8 cellular contexts compared by ENCODE assay signal in genomic region chr9:76576344-76576743, GRCh38.
A peak's percentile ranks its signal among the peaks of the same experiment; 100 is the strongest.
DNase-seq lines count a peak whose midpoint lies in the region; ATAC-seq, FAIRE-seq and TF ChIP-seq lines count a peak whose summit lies in the region.

No MANE protein-coding gene starts in this region.

- peaks cover 26 to 33% of the 10 kb centered on the region in 2 donors for H3K27me3 Mint-ChIP-seq in T-cell
- H3K27me3 Mint-ChIP-seq in H9 (ENCODE audit: low read depth) = peaks cover 1% of the 10 kb centered on the region; the same call in 1 of the 2 replicates

- H2BK120ac ChIP-seq in H9 (ENCODE audit: low read depth, low read length, poor library complexity, severe bottlenecking) = no peak overlapping the region

- H3K4me3 Mint-ChIP-seq in T-cell = no peak overlapping the region
- H3K4me3 Mint-ChIP-seq in H9 = no peak overlapping the region

- no peak; a peak in 1 of 4 replicates for TF ChIP-seq EP300 in GM12878 (IDR thresholded peaks at IDR 0.05; ENCODE audit: borderline replicate concordance in 1 of 2, control insufficient read depth in 1 of 2, low read depth in 2 of 2, low read length in 2 of 2)

- H3K9ac ChIP-seq in GM12878 (ENCODE audit: control insufficient read depth, insufficient read depth, low read length) (no peak overlapping the region), H9 (ENCODE audit: extremely low read depth, insufficient read length, low read length) (no peak overlapping the region)

- no peak overlapping the region for H4K5ac ChIP-seq in H9 (ENCODE audit: insufficient read length, low read depth, low read length)

- H4K91ac ChIP-seq in H9 (ENCODE audit: insufficient read length, low read depth, low read length) = no peak overlapping the region

- H3K9me3 Mint-ChIP-seq in T-cell = no peaks in the 10 kb centered on the region
- no peaks in the 10 kb centered on the region; a peak in 1 of 5 replicates for H3K9me3 Mint-ChIP-seq in H9

- H3K27me3 ChIP-seq in right atrium auricular region = no peaks in the 10 kb centered on the region
- no peaks in the 10 kb centered on the region; a peak in 1 of 4 replicates for H3K27me3 ChIP-seq in GM12878 (replicated peaks in 1 of 2; ENCODE audit: control insufficient read depth in 2 of 2, insufficient read depth in 2 of 2, low read length in 1 of 2)
- no peaks in the 10 kb centered on the region for H3K27me3 ChIP-seq in H9 (ENCODE audit: insufficient read depth, low read length)

- H3K27ac Mint-ChIP-seq in T-cell (peak overlapping the region; percentile 0 to 48), H9 (no peak overlapping the region)

- H2BK5ac ChIP-seq in H9 (ENCODE audit: insufficient read length, low read length) = no peak overlapping the region

- H2AFZ ChIP-seq in GM12878 (ENCODE audit: control insufficient read depth, low read depth, low read length) (peak overlapping the region; percentile 40), H9 (ENCODE audit: low read length) (no peak overlapping the region)

- H2BK12ac ChIP-seq in H9 (ENCODE audit: insufficient read length, low read depth, low read length) = no peak overlapping the region

- H3K4ac ChIP-seq in H9 (ENCODE audit: low read depth, low read length) = no peak overlapping the region

- peak overlapping the region; percentile 53; the same call in 1 of the 2 replicates for H3K4me2 ChIP-seq in GM12878 (ENCODE audit: control insufficient read depth, insufficient read depth)
- no peak overlapping the region for H3K4me2 ChIP-seq in H9 (ENCODE audit: insufficient read depth, insufficient read length, low read length)

- ATAC-seq in Right ventricle myocardium superior (ENCODE audit: poor library complexity) (peak; percentile 52), HG03066 (IDR thresholded peaks at IDR 0.05; ENCODE audit: low read depth, unreplicated experiment) (peak; percentile 70), T-cell (replicated peaks in 1 of 4) (peak; percentile 63 to 83 (median 70)), GM12878 (peak; percentile 72), sciatic nerve (peak; percentile 50)

- H3K4me1 ChIP-seq in right atrium auricular region (peaks cover 0 to 5% of the 10 kb centered on the region in 2 donors), GM12878 (ENCODE audit: control insufficient read depth, insufficient read depth, low read length) (peaks cover 18% of the 10 kb centered on the region), H9 (ENCODE audit: insufficient read depth, low read length) (no peaks in the 10 kb centered on the region)

- 7% methylated on average over 5 of the region's 5 CpGs for WGBS in GM12878 (ENCODE audit: insufficient coverage, insufficient replicate concordance, low lambda C conversion rate, missing lambda C conversion rate)
- WGBS in H9 (ENCODE audit: extremely low coverage, insufficient read length, low lambda C conversion rate) = no CpG with 5 or more reads among the region's 5 CpGs

- no peak overlapping the region for H4K8ac ChIP-seq in H9 (replicated peaks; ENCODE audit: insufficient read length, low read depth, low read length)

- TF ChIP-seq POLR2A in GM12878 (IDR thresholded peaks at IDR 0.05; ENCODE audit: low read depth, low read length) = no peak

- in situ Hi-C loops in GM12878 (cut with MboI) = no loop called here

- H3K36me3 Mint-ChIP-seq in T-cell (no peaks in the 10 kb centered on the region), H9 (ENCODE audit: insufficient read depth in 1 of 3, low read depth in 3 of 3) (no peaks in the 10 kb centered on the region; a peak in 1 of 7 replicates)

- TF ChIP-seq RAD21 in GM12878 (IDR thresholded peaks at IDR 0.05; ENCODE audit: insufficient read depth, low read depth, low read length) = no peak

- no peak overlapping the region for H2BK15ac ChIP-seq in H9 (ENCODE audit: low read depth, low read length)

- no peak overlapping the region for H3K56ac ChIP-seq in H9 (ENCODE audit: insufficient read length, low read depth, low read length)

- SMC1A ChIA-PET in GM12878 (lab: Charles Lee; ENCODE audit: uncharacterized antibody, unreplicated experiment) = interaction anchor here (0.6 to 1.1 kb wide), 3 partner anchors 19 to 213 kb away, joined by 3 read pairs; no protein-coding TSS in a partner anchor

- H3K79me1 ChIP-seq in H9 (ENCODE audit: insufficient read depth, low read depth, low read length, poor library complexity, severe bottlenecking) = no peaks in the 10 kb centered on the region

- no peak overlapping the region for H3K27ac ChIP-seq in right atrium auricular region
- peak overlapping the region; percentile 20; the same call in 1 of the 2 replicates for H3K27ac ChIP-seq in GM12878 (ENCODE audit: control insufficient read depth, insufficient read depth)
- no peak overlapping the region for H3K27ac ChIP-seq in H9 (ENCODE audit: insufficient read length, low read depth, low read length)

- H3K9me3 ChIP-seq in right atrium auricular region (no peaks in the 10 kb centered on the region), GM12878 (replicated peaks; ENCODE audit: control insufficient read depth, insufficient read depth, low read length) (no peaks in the 10 kb centered on the region), H9 (ENCODE audit: control insufficient read depth, low read depth, low read length) (no peaks in the 10 kb centered on the region)

- CTCF ChIA-PET in T-cell (lab: Charles Lee) (interaction anchor here in 1 of 2 donors (0.8 to 1.0 kb wide), 2 partner anchors 79 to 82 kb away, joined by 3 to 4 read pairs; no protein-coding TSS in a partner anchor), GM12878 (lab: Yijun Ruan, JAX) (interaction anchor here (1.0 kb wide), 1 partner anchor 9 kb away, joined by 3 read pairs; no protein-coding TSS in a partner anchor)

- DNase-seq in Right ventricle myocardium superior = no peak
- DNase-seq in right atrium auricular region (ENCODE audit: low spot score) = no peak
- peak in 30 of 34 experiments; percentile 9 to 60 (median 32) for DNase-seq in T-cell
- DNase-seq in GM12878 (ENCODE audit: low read depth, low spot score) = peak; percentile 51
- no peak for DNase-seq in sciatic nerve (ENCODE audit: low spot score)
- DNase-seq in H9 = no peak
- DNase-seq in NCI-H1105 (lab: John Stamatoyannopoulos, UW) = no peak

- no peak overlapping the region for H3K14ac ChIP-seq in H9 (ENCODE audit: insufficient read depth, low read length)

- TF ChIP-seq CTCF in right atrium auricular region (IDR thresholded peaks at IDR 0.05) = no peak
- TF ChIP-seq CTCF in GM12878 (IDR thresholded peaks at IDR 0.05 in 2 of 3, conservative IDR thresholded peaks at IDR 0.05 in 1 of 3; ENCODE audit: control insufficient read depth in 2 of 3, extremely low read depth in 1 of 3, insufficient read depth in 1 of 3, low read depth in 3 of 3, low read length in 3 of 3) = no peak
- no peak for TF ChIP-seq CTCF in H9 (conservative IDR thresholded peaks at IDR 0.05)

- no peak overlapping the region for H3K18ac ChIP-seq in H9 (ENCODE audit: insufficient read length, low read depth, low read length)

- FAIRE-seq in GM12878 (lab: Jason Lieb, UNC) = no peak

- H3K79me2 ChIP-seq in GM12878 (ENCODE audit: control insufficient read depth, insufficient read depth, low read length) = no peaks in the 10 kb centered on the region
- no peaks in the 10 kb centered on the region for H3K79me2 ChIP-seq in H9 (ENCODE audit: insufficient read depth, low read length)

- H3K4me3 ChIP-seq in right atrium auricular region (no peak overlapping the region), GM12878 (no peak overlapping the region)

- POLR2A ChIA-PET in T-cell (lab: Charles Lee) (interaction anchor here (0.6 kb wide), 2 partner anchors 46 to 632 kb away, joined by 3 to 4 read pairs; no protein-coding TSS in a partner anchor), GM12878 (lab: Charles Lee) (no interaction called here)

- H3K4me1 Mint-ChIP-seq in T-cell = peaks cover 6 to 32% (median 22%) of the 10 kb centered on the region in 3 donors
- H3K4me1 Mint-ChIP-seq in H9 = peaks cover 11 to 21% of the 10 kb centered on the region in 2 experiments

- no peak overlapping the region for H3K23ac ChIP-seq in H9 (ENCODE audit: insufficient read length, low read depth, low read length)

- H4K20me1 ChIP-seq in GM12878 (ENCODE audit: control insufficient read depth, insufficient read depth) (no peaks in the 10 kb centered on the region), H9 (ENCODE audit: control insufficient read depth, insufficient read depth, insufficient read length) (no peaks in the 10 kb centered on the region)

- no peak overlapping the region for H2AK5ac ChIP-seq in H9 (ENCODE audit: insufficient read length, low read length)

- intact Hi-C loops in Right ventricle myocardium superior (cut with DNase I) (no loop called here), GM12878 (cut with micrococcal nuclease; ENCODE audit: unreplicated experiment) (no loop called here), sciatic nerve (cut with DNase I) (no loop called here)

- no peaks in the 10 kb centered on the region for H3K23me2 ChIP-seq in H9 (ENCODE audit: insufficient read length, low read depth, low read length, poor library complexity, severe bottlenecking)

- BruUV-seq in GM12878 (replicated peaks; lab: Mats Ljungman, UMichigan) = no TSS peak

- no peak overlapping the region for H3T11ph ChIP-seq in H9 (ENCODE audit: low read length)

- RAD21 ChIA-PET in GM12878 (lab: Charles Lee; ENCODE audit: unreplicated experiment) = no interaction called here

- H2BK20ac ChIP-seq in H9 (ENCODE audit: low read depth, low read length, poor library complexity, severe bottlenecking) = no peak overlapping the region

- H3K36me3 ChIP-seq in right atrium auricular region (no peaks in the 10 kb centered on the region), GM12878 (ENCODE audit: control insufficient read depth in 2 of 2, insufficient read depth in 2 of 2, low read length in 1 of 2) (no peaks in the 10 kb centered on the region)

TF ChIP-seq in GM12878, 131 proteins besides CTCF, POLR2A, EP300 and RAD21 (continues in another document):
- TF ChIP-seq TBL1XR1 (IDR thresholded peaks at IDR 0.05; ENCODE audit: low read depth, low read length) (no peak), PKNOX1 (IDR thresholded peaks at IDR 0.05) (no peak), PML (IDR thresholded peaks at IDR 0.05; ENCODE audit: low read length) (no peak)

Comparison
In these comparisons a context has a peak if more than half of its experiments do, and no peak if none do; other contexts are left out.
1. DNase-seq: peak in T-cell (30 of 34) and GM12878 (single experiment); none in Right ventricle myocardium superior (single experiment), right atrium auricular region (single experiment), sciatic nerve (single experiment), H9 (single experiment) and NCI-H1105 (single experiment).
2. H3K27ac Mint-ChIP-seq: peak in T-cell (2 of 2); none in H9 (0 of 3).
3. Peak in every context shown above with its lines, with median percentiles within 50 percentile points of each other: ATAC-seq.